In the genomic region with DNA sequence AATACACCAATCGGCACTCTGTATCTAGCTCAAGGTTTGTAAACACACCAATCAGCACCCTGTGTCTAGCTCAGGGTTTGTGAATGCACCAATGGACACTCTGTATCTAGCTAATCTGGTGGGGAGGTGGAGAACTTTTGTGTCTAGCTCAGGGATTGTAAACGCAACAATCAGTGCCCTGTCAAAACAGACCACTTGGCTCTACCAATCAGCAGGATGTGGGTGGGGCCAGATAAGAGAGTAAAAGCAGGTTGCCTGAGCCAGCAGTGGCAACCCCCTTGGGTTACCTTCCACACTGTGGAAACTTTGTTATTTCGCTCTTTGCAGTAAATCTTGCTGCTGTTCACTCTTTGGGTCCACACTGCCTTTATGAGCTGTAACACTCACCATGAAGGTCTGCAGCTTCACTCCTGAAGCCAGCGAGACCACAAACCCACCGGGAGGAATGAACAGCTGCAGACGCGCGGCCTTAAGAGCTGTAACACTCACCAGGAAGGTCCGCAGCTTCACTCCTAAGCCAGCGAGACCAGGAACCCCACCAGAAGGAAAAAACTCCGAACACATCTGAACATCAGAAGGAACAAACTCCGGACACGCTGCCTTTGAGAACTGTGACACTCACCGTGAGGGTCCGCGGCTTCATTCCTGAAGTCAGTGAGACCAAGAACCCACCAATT, we compare ENCODE assay signal across 1 cellular context.
TF ChIP-seq lines count a peak whose summit lies in the region.

No MANE protein-coding gene starts in this region.

TF ChIP-seq in HepG2, 621 proteins besides CTCF, POLR2A, EP300 and RAD21:
- TF ChIP-seq NFYC (CRISPR knock-in tag; IDR thresholded peaks at IDR 0.05) (peak; percentile 65), ZMYM4 (CRISPR knock-in tag; IDR thresholded peaks at IDR 0.05) (peak; percentile 11; the same call in 1 of the 2 replicates), NFYB (CRISPR knock-in tag; IDR thresholded peaks at IDR 0.05) (peak; percentile 72)
